In the genomic region with DNA sequence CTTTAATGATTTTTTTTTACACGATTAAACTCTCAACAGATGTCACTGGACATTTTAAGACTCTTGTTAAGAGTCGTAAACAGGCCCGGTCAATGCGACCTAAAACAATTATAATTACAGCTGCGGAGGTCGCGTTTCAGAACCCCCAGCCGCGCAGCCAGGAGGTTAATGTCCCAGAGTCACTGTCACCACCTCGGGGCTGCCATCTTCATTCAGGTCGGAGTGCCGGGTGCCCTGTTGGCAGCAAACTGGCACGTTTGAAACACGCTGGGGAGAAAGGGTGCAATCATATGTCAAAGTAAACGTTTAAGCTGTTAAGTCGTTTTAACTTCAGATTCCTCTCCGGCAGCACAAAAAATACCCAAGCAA, we compare ENCODE assay signal across 8 cellular contexts. TPM values are rescaled to one million over a fixed set of nuclear protein-coding genes. Genes with fewer than 3 reads are reported as not detected.
DNase-seq lines count a peak whose midpoint lies in the region; ATAC-seq and TF ChIP-seq lines count a peak whose summit lies in the region.

No MANE protein-coding gene starts in this region.

- H3K36me3 ChIP-seq in RWPE2 (ENCODE audit: low read depth) (no peaks in the 10 kb centered on the region), fibroblast of lung (ENCODE audit: control insufficient read depth, insufficient read depth, low read length) (no peaks in the 10 kb centered on the region)

- in situ Hi-C loops in G401 (cut with HindIII; ENCODE audit: low sequenced_read_pairs) = no loop called here

- no peaks in the 10 kb centered on the region for H4K20me1 ChIP-seq in fibroblast of lung (ENCODE audit: control insufficient read depth, extremely low read depth, insufficient read depth, low read length)

- H3K4me1 ChIP-seq in RWPE2 (ENCODE audit: insufficient read depth, poor library complexity, severe bottlenecking) = no peaks in the 10 kb centered on the region
- H3K4me1 ChIP-seq in fibroblast of lung (ENCODE audit: control insufficient read depth, extremely low read depth, insufficient read depth, low read length) = no peaks in the 10 kb centered on the region

- H3K4me3 ChIP-seq in GM12865 (ENCODE audit: low read depth, low read length) = peak overlapping the region; percentile 58
- H3K4me3 ChIP-seq in RWPE2 (ENCODE audit: severe bottlenecking) = peak overlapping the region; percentile 40
- H3K4me3 ChIP-seq in fibroblast of lung (replicated peaks in 1 of 4; ENCODE audit: control extremely low read depth in 1 of 4, insufficient read depth in 1 of 4, low read depth in 3 of 4, low read length in 4 of 4) = peak overlapping the region; percentile 41 to 61 (median 48)
- peak overlapping the region; percentile 59 for H3K4me3 ChIP-seq in skeletal muscle cell (ENCODE audit: low read depth, low read length)

- no peak for ATAC-seq in RWPE2 (ENCODE audit: low read depth)

- H3K27me3 ChIP-seq in RWPE2 (ENCODE audit: insufficient read depth, poor library complexity, severe bottlenecking) (peaks cover 57% of the 10 kb centered on the region), fibroblast of lung (ENCODE audit: control insufficient read depth, insufficient read depth, low read length) (peaks cover 22% of the 10 kb centered on the region)

- no peak overlapping the region for H3K9ac ChIP-seq in fibroblast of lung (ENCODE audit: insufficient read depth, low read length)

- peak overlapping the region; percentile 36 for H3K4me2 ChIP-seq in fibroblast of lung (ENCODE audit: extremely low read depth, insufficient read depth, low read length)

- DNase-seq in GM12865 (ENCODE audit: low read depth) = no peak
- no peak for DNase-seq in RWPE2 (ENCODE audit: low spot score)
- no peak for DNase-seq in fibroblast of lung (ENCODE audit: low read depth in 2 of 2)
- DNase-seq in skeletal muscle cell (ENCODE audit: low read depth) = no peak
- DNase-seq in mucosa of gallbladder (ENCODE audit: low spot score) = no peak
- DNase-seq in foreskin melanocyte = no peak
- no peak for DNase-seq in activated CD8-positive, alpha-beta memory T cell treated with anti-CD3 and anti-CD28 coated beads, Interleukin-2, amount 50 U/mL, for 48 hours
- DNase-seq in G401 (ENCODE audit: low spot score) = no peak

- no peak overlapping the region for H2AFZ ChIP-seq in fibroblast of lung (ENCODE audit: low read length)

- H3K79me2 ChIP-seq in fibroblast of lung (ENCODE audit: control insufficient read depth, insufficient read depth, low read length) = no peaks in the 10 kb centered on the region

- TF ChIP-seq CTCF in GM12865 (IDR thresholded peaks at IDR 0.05; ENCODE audit: insufficient read depth, low read depth, low read length, missing control alignments) = no peak
- TF ChIP-seq CTCF in RWPE2 (IDR thresholded peaks at IDR 0.05; ENCODE audit: poor library complexity, severe bottlenecking) = no peak
- TF ChIP-seq CTCF in fibroblast of lung (conservative IDR thresholded peaks at IDR 0.05 in 1 of 2, IDR thresholded peaks at IDR 0.05 in 1 of 2; ENCODE audit: low read depth in 1 of 2, low read length in 2 of 2) = no peak

- no peak overlapping the region for H3K27ac ChIP-seq in RWPE2 (ENCODE audit: poor library complexity, severe bottlenecking)
- no peak overlapping the region for H3K27ac ChIP-seq in fibroblast of lung (ENCODE audit: insufficient read depth, low read length)

- no peaks in the 10 kb centered on the region for H3K9me3 ChIP-seq in RWPE2 (ENCODE audit: severe bottlenecking)
- H3K9me3 ChIP-seq in fibroblast of lung (ENCODE audit: control insufficient read depth, insufficient read depth, low read depth, low read length) = no peaks in the 10 kb centered on the region

RNA-seq across cellular contexts. Expression of a gene that starts 0.7 kb away (rescaled TPM):
- total RNA-seq in fibroblast of lung (under 0.01 and 0.17 TPM in 2 replicates), mucosa of gallbladder (0.63 TPM)
- polyA plus RNA-seq in fibroblast of lung = 0.06 TPM in 1 of 2 replicates, not detected in the other
- not detected in 2 replicates for polyA plus RNA-seq in fibroblast of lung (2012)
- polyA minus RNA-seq in fibroblast of lung (ENCODE audit: low replicate concordance) = not detected in 2 replicates
- total RNA-seq in G401 (2014; rRNA removed; shearing (Covaris generic)) = 1.3 and 8.4 TPM in 2 replicates
